In the genomic region with DNA sequence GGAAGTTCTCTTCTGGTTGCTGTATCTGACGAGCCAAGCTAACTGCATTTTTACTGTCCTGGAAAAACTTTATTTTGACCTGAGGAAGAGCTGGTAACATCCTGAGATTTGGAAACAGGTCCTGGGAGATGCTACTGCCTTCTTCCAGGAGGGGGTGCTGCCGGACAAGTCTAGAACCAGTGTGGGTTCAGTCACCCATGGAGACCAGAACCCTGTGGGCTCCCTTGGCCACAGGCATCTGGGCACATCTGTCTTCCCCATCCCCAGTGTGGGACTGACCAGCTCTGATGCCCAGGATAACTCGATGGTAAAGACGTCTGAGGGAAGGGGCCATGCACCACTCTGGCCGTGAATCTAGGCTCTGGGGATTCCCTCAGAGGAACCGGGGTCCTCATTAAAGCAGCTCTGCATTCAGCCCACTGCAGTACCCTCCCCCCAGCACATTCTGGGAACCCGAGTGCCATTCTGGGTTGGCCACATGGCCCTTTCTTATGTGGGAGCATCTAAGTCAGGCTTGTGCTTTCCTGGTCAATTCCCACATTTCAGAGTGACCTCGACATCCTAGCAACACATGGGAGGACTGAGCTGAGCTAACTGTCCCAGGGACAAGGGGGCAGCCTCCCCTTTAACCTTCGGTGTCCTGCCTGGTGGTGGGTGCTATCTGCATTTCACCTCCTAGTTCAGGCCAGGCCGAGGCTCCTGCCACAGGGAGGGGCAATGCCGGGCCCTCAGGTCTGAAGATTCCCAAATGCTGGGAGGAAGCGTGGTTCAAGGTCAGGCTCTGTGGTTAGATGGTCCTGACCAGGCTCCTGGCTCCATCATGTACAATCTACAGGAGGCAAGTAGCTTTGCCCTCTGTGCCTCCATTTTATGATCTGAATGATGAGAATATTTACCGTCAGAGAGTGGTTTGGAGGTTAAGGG, we compare ENCODE assay signal across 8 cellular contexts. TPM values are rescaled to one million over a fixed set of nuclear protein-coding genes. Genes with fewer than 3 reads are reported as not detected.
A peak's percentile ranks its signal among the peaks of the same experiment; 100 is the strongest.
DNase-seq lines count a peak whose midpoint lies in the region; ATAC-seq, FAIRE-seq and TF ChIP-seq lines count a peak whose summit lies in the region.

No MANE protein-coding gene starts in this region.

- no peak overlapping the region for H3K27ac ChIP-seq in OCI-LY1 (ENCODE audit: low read depth, low read length, poor library complexity, severe bottlenecking)

- no peak overlapping the region for H3K4me2 ChIP-seq in OCI-LY1 (ENCODE audit: low read length)

- H3K79me2 ChIP-seq in OCI-LY1 (ENCODE audit: insufficient read depth, low read length), result no peaks in the 10 kb centered on the region

- DNase-seq in AML-193 (lab: John Stamatoyannopoulos, UW) (peak; percentile 48 to 61), GM13977 (ENCODE audit: low spot score) (peak; percentile 88), frontal cortex (ENCODE audit: low spot score in 2 of 2) (peak; percentile 60 to 81), omental fat pad (ENCODE audit: low spot score) (no peak), NCI-H345 (lab: John Stamatoyannopoulos, UW) (no peak)
- peak; percentile 56 for DNase-seq in activated naive CD4-positive, alpha-beta T cell treated with anti-CD3 and anti-CD28 coated beads, Interleukin-2, amount 50 U/mL, for 16 hours

- no peaks in the 10 kb centered on the region for H3K9me3 ChIP-seq in OCI-LY1 (ENCODE audit: low read length)

- H2AFZ ChIP-seq in OCI-LY1 (ENCODE audit: low read length), result no peak overlapping the region

- TF ChIP-seq CTCF in GM13977 (IDR thresholded peaks at IDR 0.05; ENCODE audit: extremely low read depth, insufficient read depth, missing control alignments) (peak; percentile 87), OCI-LY1 (IDR thresholded peaks at IDR 0.05; ENCODE audit: low read length) (peak; percentile 92), omental fat pad (IDR thresholded peaks at IDR 0.05) (peak in 1 of 3 donors; percentile 6)

- in situ Hi-C loops in GM13977 (cut with MboI; ENCODE audit: low pct_unique_long_range_greater_than_20kb, low sequenced_read_pairs, unreplicated experiment), result loop anchor here (10.0 kb wide), 1 partner anchor 142 kb away; no protein-coding TSS in a partner anchor

- peaks cover 6% of the 10 kb centered on the region; the same call in 1 of the 2 replicates for H3K36me3 ChIP-seq in OCI-LY1 (ENCODE audit: insufficient read depth, low read length)

- no peaks in the 10 kb centered on the region for H3K9me2 ChIP-seq in OCI-LY1 (ENCODE audit: low read depth, low read length)

- H3K9ac ChIP-seq in OCI-LY1 (ENCODE audit: low read length), result no peak overlapping the region

- peak; percentile 50 for ATAC-seq in omental fat pad (ENCODE audit: low FRiP score)
- no peak for ATAC-seq in HG02981 (IDR thresholded peaks at IDR 0.05; ENCODE audit: unreplicated experiment)

- H3K4me1 ChIP-seq in OCI-LY1 (ENCODE audit: insufficient read depth, low read length, severe bottlenecking), result peaks cover 28% of the 10 kb centered on the region

- no peaks in the 10 kb centered on the region for H3F3A ChIP-seq in OCI-LY1 (ENCODE audit: insufficient read depth, low read length)

- no peaks in the 10 kb centered on the region for H4K20me1 ChIP-seq in OCI-LY1 (ENCODE audit: insufficient read depth, low read length)

- no peak overlapping the region for H3K4me3 ChIP-seq in OCI-LY1 (ENCODE audit: low read depth, low read length, poor library complexity, severe bottlenecking)

- FAIRE-seq in frontal cortex (lab: Jason Lieb, UNC), result no peak

- H3K27me3 ChIP-seq in OCI-LY1 (ENCODE audit: insufficient read depth, low read length), result no peaks in the 10 kb centered on the region

RNA-seq across cellular contexts. Expression of a gene that starts 6.4 kb away (rescaled TPM):
- total RNA-seq in frontal cortex, result 2.0 TPM
- 1 to 10 TPM; 5.0 to 8.3 (median 7.6) TPM for total RNA-seq in omental fat pad

RNA-seq across cellular contexts. Expression of a gene that starts 6.5 kb away (rescaled TPM):
- total RNA-seq in frontal cortex (9.4 TPM), omental fat pad (10 to 100 TPM in 3 of 4 donors, 1 to 10 TPM in 1; 7.7 to 17.8 (median 13.7) TPM)

RNA-seq across cellular contexts. Expression of a gene that starts 12.2 kb away (rescaled TPM):
- total RNA-seq in frontal cortex (9.4 TPM), omental fat pad (10 to 100 TPM in 1 of 4 donors, 1 to 10 TPM in 3; 3.2 to 12.5 (median 4.6) TPM)

RNA-seq across cellular contexts. Expression of a gene that starts 12.9 kb away (rescaled TPM):
- total RNA-seq in frontal cortex (24.9 TPM), omental fat pad (10 to 100 TPM in 3 of 4 donors, 1 to 10 TPM in 1; 9.5 to 21.3 (median 18.4) TPM)

RNA-seq across cellular contexts. Expression of a gene that starts 28.1 kb away (rescaled TPM):
- total RNA-seq in frontal cortex (2.4 TPM), omental fat pad (1 to 10 TPM in 3 of 4 donors, under 1 TPM in 1; 0.93 to 7.6 (median 2.4) TPM)

Comparison
In these comparisons a context has a peak if more than half of its experiments do, and no peak if none do; other contexts are left out.
1. DNase-seq: peak in AML-193 (2 of 2), GM13977 (single experiment), activated naive CD4-positive, alpha-beta T cell treated with anti-CD3 and anti-CD28 coated beads, Interleukin-2, amount 50 U/mL, for 16 hours (single experiment) and frontal cortex (2 of 2); none in omental fat pad (single experiment) and NCI-H345 (single experiment).